18 cellular contexts compared by ENCODE assay signal in the genomic region with DNA sequence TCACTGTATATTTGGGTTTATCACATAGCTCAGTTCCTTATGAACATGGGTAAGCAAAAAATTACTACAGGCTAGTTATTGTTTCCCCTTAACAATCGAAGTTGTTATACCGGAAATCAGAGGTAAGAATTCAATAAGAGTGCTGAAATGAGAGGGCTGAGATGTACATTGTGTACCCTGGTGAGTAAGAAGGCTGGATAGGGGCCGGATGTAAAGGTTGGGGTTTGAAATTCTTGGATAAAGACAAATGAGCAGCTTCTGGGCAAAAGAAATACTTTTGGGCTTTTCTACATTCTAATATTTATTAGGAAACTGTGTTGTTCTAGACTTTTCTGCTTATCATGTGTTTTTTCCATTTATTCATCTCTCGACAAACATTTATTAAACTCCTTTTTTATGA.
"Had no signal": no experiment of that assay in that cellular context is flagged by ENCODE, and none has a peak within 500 bp of the region (broad histone marks: within the 10 kb centered on the region; RNA-seq: fewer than 3 reads in every experiment).

No MANE protein-coding gene starts in this region.

- H3K36me3 ChIP-seq: brain microvascular endothelial cell, transverse colon, vagina had no signal

- H3K9me3 ChIP-seq: mucosa of descending colon, transverse colon, vagina had no signal

- H3K27me3 ChIP-seq: brain microvascular endothelial cell, transverse colon, vagina had no signal

- H3K4me3 ChIP-seq: mucosa of descending colon, skin epidermis, transverse colon, vagina had no signal

- H3K9me3 Mint-ChIP-seq: activated naive CD8-positive, alpha-beta T cell treated with anti-CD3 and anti-CD28 coated beads for 36 hours; activated T-helper 1 cell treated with anti-CD3 and anti-CD28 coated beads, Interleukin-12 subunit alpha, Interleukin-12 subunit beta, Interleukin-2, Interleukin-4 antibody, amounts not matched to agents 30 ng/mL and 10 ng/mL and 1 ng/mL, durations not matched to agents 14 hours and 24 hours and 36 hours had no signal

- ATAC-seq: left colon; mucosa of descending colon; naive thymus-derived CD8-positive, alpha-beta T cell; stimulated activated naive B cell treated with anti-CD40 and anti-IgM and Interleukin-4, amounts not matched to agents 10 μg/mL and 1 μg/mL and 100 μg/mL, for 72 hours had no signal

- H3K27ac Mint-ChIP-seq: activated CD4-positive, alpha-beta T cell treated with anti-CD3 and anti-CD28 coated beads, Interleukin-2, amount 10 ng/mL, durations not matched to agents 7 days and 5 days; activated naive CD8-positive, alpha-beta T cell treated with anti-CD3 and anti-CD28 coated beads for 36 hours; activated T-helper 1 cell treated with anti-CD3 and anti-CD28 coated beads, Interleukin-12 subunit alpha, Interleukin-12 subunit beta, Interleukin-2, Interleukin-4 antibody, amounts not matched to agents 30 ng/mL and 10 ng/mL and 1 ng/mL, durations not matched to agents 14 hours and 24 hours and 36 hours; memory B cell; naive thymus-derived CD8-positive, alpha-beta T cell; stimulated activated naive B cell treated with anti-CD40 and anti-IgM and Interleukin-4, amounts not matched to agents 10 μg/mL and 1 μg/mL and 100 μg/mL, for 72 hours had no signal

- H3K36me3 Mint-ChIP-seq: activated naive CD8-positive, alpha-beta T cell treated with anti-CD3 and anti-CD28 coated beads for 36 hours; memory B cell; naive thymus-derived CD8-positive, alpha-beta T cell; stimulated activated naive B cell treated with anti-CD40 and anti-IgM and Interleukin-4, amounts not matched to agents 10 μg/mL and 1 μg/mL and 100 μg/mL, for 72 hours had no signal

- H3K27me3 Mint-ChIP-seq: activated CD4-positive, alpha-beta T cell treated with anti-CD3 and anti-CD28 coated beads, Interleukin-2, amount 10 ng/mL, durations not matched to agents 7 days and 5 days; activated naive CD8-positive, alpha-beta T cell treated with anti-CD3 and anti-CD28 coated beads for 36 hours; memory B cell; stimulated activated naive B cell treated with anti-CD40 and anti-IgM and Interleukin-4, amounts not matched to agents 10 μg/mL and 1 μg/mL and 100 μg/mL, for 72 hours had no signal

- H3K27ac ChIP-seq: brain microvascular endothelial cell, skin epidermis, transverse colon, vagina had no signal

- DNase-seq: activated CD4-positive, alpha-beta T cell treated with anti-CD3 and anti-CD28 coated beads, Interleukin-2, amount 10 ng/mL, durations not matched to agents 7 days and 5 days; activated CD4-positive, CD25-positive, alpha-beta regulatory T cell; activated CD8-positive, alpha-beta memory T cell treated with anti-CD3 and anti-CD28 coated beads for 24 hours; activated naive CD8-positive, alpha-beta T cell treated with anti-CD3 and anti-CD28 coated beads for 36 hours; brain microvascular endothelial cell; left colon; mucosa of descending colon; naive thymus-derived CD8-positive, alpha-beta T cell; posterior cingulate gyrus; retina; stimulated activated CD4-positive, alpha-beta T cell treated with anti-CD3 and anti-CD28 coated beads, Interleukin-15, amount 100 ng/mL, for 24 hours; stimulated activated CD4-positive, alpha-beta T cell treated with anti-CD3 and anti-CD28 coated beads, Interleukin-4, amount 100 ng/mL, for 1 hour; stimulated activated naive B cell treated with anti-CD40 and anti-IgM and Interleukin-4, amounts not matched to agents 10 μg/mL and 1 μg/mL and 100 μg/mL, for 72 hours; transverse colon had no signal

- H3K4me3 Mint-ChIP-seq: activated CD4-positive, alpha-beta T cell treated with anti-CD3 and anti-CD28 coated beads, Interleukin-2, amount 10 ng/mL, durations not matched to agents 7 days and 5 days; activated naive CD8-positive, alpha-beta T cell treated with anti-CD3 and anti-CD28 coated beads for 36 hours; activated T-helper 1 cell treated with anti-CD3 and anti-CD28 coated beads, Interleukin-12 subunit alpha, Interleukin-12 subunit beta, Interleukin-2, Interleukin-4 antibody, amounts not matched to agents 30 ng/mL and 10 ng/mL and 1 ng/mL, durations not matched to agents 14 hours and 24 hours and 36 hours; memory B cell; naive thymus-derived CD8-positive, alpha-beta T cell; stimulated activated naive B cell treated with anti-CD40 and anti-IgM and Interleukin-4, amounts not matched to agents 10 μg/mL and 1 μg/mL and 100 μg/mL, for 72 hours had no signal

- H3K4me1 Mint-ChIP-seq: activated CD4-positive, alpha-beta T cell treated with anti-CD3 and anti-CD28 coated beads, Interleukin-2, amount 10 ng/mL, durations not matched to agents 7 days and 5 days; activated naive CD8-positive, alpha-beta T cell treated with anti-CD3 and anti-CD28 coated beads for 36 hours; memory B cell; stimulated activated naive B cell treated with anti-CD40 and anti-IgM and Interleukin-4, amounts not matched to agents 10 μg/mL and 1 μg/mL and 100 μg/mL, for 72 hours had no signal
